ENCODE assay signal across 8 cellular contexts in the genomic region with DNA sequence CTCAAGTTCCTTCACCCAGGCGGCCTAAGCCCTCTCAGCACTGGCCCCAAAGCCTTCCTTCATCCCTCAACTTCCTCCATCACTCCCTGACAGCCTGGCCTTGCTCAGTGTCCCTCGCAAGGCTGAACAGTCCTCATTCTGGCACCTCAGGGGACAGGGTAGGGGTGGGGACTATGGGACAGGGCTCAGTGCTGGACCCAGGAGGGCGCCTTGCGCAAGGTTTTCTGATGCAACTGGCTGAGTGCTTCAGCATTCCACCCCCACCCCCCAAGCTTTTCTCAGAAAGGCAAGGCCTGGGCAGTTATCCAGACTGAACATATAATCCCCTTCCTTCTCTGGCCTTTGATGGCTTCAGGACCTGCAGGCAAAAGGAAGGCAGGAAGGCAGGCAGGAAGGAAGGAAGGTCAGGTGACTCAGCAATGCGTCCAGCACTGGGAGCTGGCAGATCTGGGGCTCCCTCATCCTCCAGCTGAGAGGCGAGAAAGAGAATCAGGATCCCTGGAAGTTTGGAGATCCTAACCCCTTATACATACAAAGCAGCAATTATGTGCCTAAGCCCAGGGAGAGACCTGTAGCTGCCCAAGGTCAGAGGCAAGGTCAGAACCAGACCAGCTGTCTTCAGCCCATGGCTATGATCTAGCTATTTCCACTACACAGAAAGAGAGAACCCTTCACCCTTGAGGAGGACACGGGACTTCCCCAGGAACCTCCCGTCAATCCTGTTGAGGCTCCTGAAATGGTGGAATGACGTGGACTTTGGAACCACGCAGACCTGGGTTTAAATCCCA. TPM values are rescaled to one million over a fixed set of nuclear protein-coding genes. Genes with fewer than 3 reads are reported as not detected.
DNase-seq lines count a peak whose midpoint lies in the region; ATAC-seq and TF ChIP-seq lines count a peak whose summit lies in the region.

No MANE protein-coding gene starts in this region.

- peak overlapping the region; percentile 97 for H3K27ac ChIP-seq in C4-2B

- in situ Hi-C loops in GM13976 (cut with MboI; ENCODE audit: low sequenced_read_pairs, unreplicated experiment) = no loop called here

- DNase-seq in KG1 (lab: John Stamatoyannopoulos, UW) = peak; percentile 44
- DNase-seq in amniotic epithelial cell (ENCODE audit: low read depth) = peak; percentile 96
- peak; percentile 22 to 52 for DNase-seq in left colon
- no peak for DNase-seq in GM13976 (ENCODE audit: low spot score)
- DNase-seq in NCI-H187 treated with DMSO at 0.1 percent for 48 hours (lab: John Stamatoyannopoulos, UW) = no peak
- DNase-seq in NCI-H128 (lab: John Stamatoyannopoulos, UW; ENCODE audit: unreplicated experiment) = no peak

- ATAC-seq in left colon (peak; percentile 19), GM19351 (IDR thresholded peaks at IDR 0.05; ENCODE audit: unreplicated experiment) (no peak)

- TF ChIP-seq CTCF in C4-2B (conservative IDR thresholded peaks at IDR 0.05) (no peak), GM13976 (IDR thresholded peaks at IDR 0.05; ENCODE audit: borderline replicate concordance, control extremely low read depth, extremely low read depth, insufficient read depth, missing control alignments) (no peak)

- intact Hi-C loops in left colon (cut with DNase I, micrococcal nuclease) = no loop called here

RNA-seq across cellular contexts. Expression of gene TRIB3, which starts 8.6 kb away (rescaled TPM):
- 10 to 100 TPM in 1 of 2 donors, 1 to 10 TPM in 1; 6.4 to 16.7 TPM for total RNA-seq in left colon

RNA-seq across cellular contexts. Expression of gene NRSN2, which starts 25.0 kb away (rescaled TPM):
- total RNA-seq in left colon = 1 to 10 TPM; 9.4 to 10.0 TPM

RNA-seq across cellular contexts. Expression of gene RBCK1, which starts 36.1 kb away (rescaled TPM):
- 100 to 1,000 TPM; 103 to 134 TPM for total RNA-seq in left colon

RNA-seq across cellular contexts. Expression of gene SOX12, which starts 46.6 kb away (rescaled TPM):
- 1 to 10 TPM; 3.8 to 5.6 TPM for total RNA-seq in left colon

Comparison
In these comparisons a context has a peak if more than half of its experiments do, and no peak if none do; other contexts are left out.
1. DNase-seq: peak in KG1 (single experiment), amniotic epithelial cell (single experiment) and left colon (2 of 2); none in GM13976 (single experiment), NCI-H187 treated with DMSO at 0.1 percent for 48 hours (single experiment) and NCI-H128 (single experiment).